19 cellular contexts compared by ENCODE assay signal in genomic region chr5:133534566-133534965, GRCh38.
A peak's percentile ranks its signal among the peaks of the same experiment; 100 is the strongest.
DNase-seq lines count a peak whose midpoint lies in the region; FAIRE-seq and TF ChIP-seq lines count a peak whose summit lies in the region.
"Had no signal": no experiment of that assay in that cellular context is flagged by ENCODE, and none has a peak within 500 bp of the region (broad histone marks: within the 10 kb centered on the region; RNA-seq: fewer than 3 reads in every experiment).

No MANE protein-coding gene starts in this region.

- intact Hi-C loops in esophagus muscularis mucosa (cut with DNase I), result no loop called here

- TF ChIP-seq POLR2A in esophagus muscularis mucosa (IDR thresholded peaks at IDR 0.05; ENCODE audit: low read depth), result no peak

- no peak for TF ChIP-seq CTCF in D721Med (IDR thresholded peaks at IDR 0.05; ENCODE audit: insufficient read depth, missing control alignments)
- no peak for TF ChIP-seq CTCF in esophagus muscularis mucosa (IDR thresholded peaks at IDR 0.05)
- TF ChIP-seq CTCF in osteocyte (IDR thresholded peaks at IDR 0.05), result no peak

- no peaks in the 10 kb centered on the region for H3K27me3 ChIP-seq in esophagus muscularis mucosa

- no peak overlapping the region for H3K27ac Mint-ChIP-seq in osteocyte (ENCODE audit: unreplicated experiment)
- H3K27ac Mint-ChIP-seq: CD4-positive, alpha-beta memory T cell had no signal

- no peaks in the 10 kb centered on the region for H3K9me3 Mint-ChIP-seq in osteocyte (ENCODE audit: unreplicated experiment)
- H3K9me3 Mint-ChIP-seq: CD4-positive, alpha-beta memory T cell had no signal

- H3K36me3 ChIP-seq in esophagus muscularis mucosa, result no peaks in the 10 kb centered on the region

- DNase-seq in D721Med (ENCODE audit: insufficient read length, low spot score) (no peak), NCI-H524 (lab: John Stamatoyannopoulos, UW) (peak; percentile 25 to 69), NCI-H82 treated with DMSO at 0.1 percent for 48 hours (lab: John Stamatoyannopoulos, UW; ENCODE audit: unreplicated experiment) (peak; percentile 20), esophagus muscularis mucosa (ENCODE audit: extremely low spot score) (peak; percentile 72), osteocyte (ENCODE audit: extremely low spot score, unreplicated experiment) (no peak), middle frontal gyrus (ENCODE audit: extremely low spot score, low spot score) (no peak), NCI-H2107 (lab: John Stamatoyannopoulos, UW) (no peak)
- DNase-seq: C1 segment of cervical spinal cord; Calu3; CD4-positive, alpha-beta memory T cell; COR-L47; DMS153; DND-41; GM23248; H7; HCEC 1CT had no signal

- no peak overlapping the region for H3K27ac ChIP-seq in esophagus muscularis mucosa (replicated peaks in 1 of 4)
- H3K27ac ChIP-seq: GM23248 had no signal

- peaks cover 35% of the 10 kb centered on the region for H3K27me3 Mint-ChIP-seq in osteocyte (ENCODE audit: unreplicated experiment)

- no peak overlapping the region for H3K4me3 ChIP-seq in esophagus muscularis mucosa
- H3K4me3 ChIP-seq: GM23248 had no signal

- H3K4me1 Mint-ChIP-seq in osteocyte (ENCODE audit: unreplicated experiment), result no peaks in the 10 kb centered on the region
- H3K4me1 Mint-ChIP-seq: CD4-positive, alpha-beta memory T cell had no signal

- WGBS in esophagus muscularis mucosa, result 84% methylated on average over 2 of the region's 2 CpGs

- peak; percentile 48 for FAIRE-seq in D721Med (lab: Jason Lieb, UNC)
- FAIRE-seq: G401.6, GM19239, H1 had no signal

- H3K4me1 ChIP-seq in esophagus muscularis mucosa, result no peaks in the 10 kb centered on the region

- H3K4me3 Mint-ChIP-seq in osteocyte (ENCODE audit: unreplicated experiment), result no peak overlapping the region
- H3K4me3 Mint-ChIP-seq: CD4-positive, alpha-beta memory T cell had no signal

- no peak for TF ChIP-seq EP300 in esophagus muscularis mucosa (IDR thresholded peaks at IDR 0.05)

- H3K9me3 ChIP-seq in esophagus muscularis mucosa, result no peaks in the 10 kb centered on the region

- no peaks in the 10 kb centered on the region for H3K36me3 Mint-ChIP-seq in osteocyte (ENCODE audit: unreplicated experiment)
- H3K36me3 Mint-ChIP-seq: CD4-positive, alpha-beta memory T cell had no signal

Comparison
In these comparisons a context has a peak if more than half of its experiments do, and no peak if none do; other contexts are left out.
1. DNase-seq: peak in NCI-H524 (2 of 2), NCI-H82 treated with DMSO at 0.1 percent for 48 hours (single experiment) and esophagus muscularis mucosa (single experiment); none in D721Med (single experiment), osteocyte (single experiment), middle frontal gyrus (single experiment) and NCI-H2107 (single experiment).